ENCODE assay signal across 9 cellular contexts in genomic region chr4:42568610-42569207, GRCh38.
DNase-seq lines count a peak whose midpoint lies in the region; ATAC-seq lines count a peak whose summit lies in the region.
"Had no signal": no experiment of that assay in that cellular context is flagged by ENCODE, and none has a peak within 500 bp of the region (broad histone marks: within the 10 kb centered on the region; RNA-seq: fewer than 3 reads in every experiment).

No MANE protein-coding gene starts in this region.

- no peak overlapping the region for H2BK5ac ChIP-seq in mesendoderm (ENCODE audit: low read length)

- H3K4ac ChIP-seq in mesendoderm (ENCODE audit: low read depth, low read length) = no peak overlapping the region

- H3K18ac ChIP-seq in mesendoderm (ENCODE audit: low read length) = no peak overlapping the region

- H3K79me2 ChIP-seq in mesendoderm (ENCODE audit: control insufficient read depth, insufficient read depth, low read length) = no peaks in the 10 kb centered on the region

- H3K36me3 ChIP-seq in CD8-positive, alpha-beta memory T cell (ENCODE audit: insufficient read depth, low read length) = no peaks in the 10 kb centered on the region
- no peaks in the 10 kb centered on the region for H3K36me3 ChIP-seq in effector memory CD4-positive, alpha-beta T cell (ENCODE audit: control insufficient read depth, insufficient read depth, low read length)
- no peaks in the 10 kb centered on the region for H3K36me3 ChIP-seq in mesendoderm (ENCODE audit: control insufficient read depth, insufficient read depth, low read length)

- no peaks in the 10 kb centered on the region for H3K27me3 Mint-ChIP-seq in CD8-positive, alpha-beta memory T cell
- H3K27me3 Mint-ChIP-seq: activated naive CD8-positive, alpha-beta T cell had no signal

- H3K9ac ChIP-seq in mesendoderm (ENCODE audit: low read length) = no peak overlapping the region

- H3K23ac ChIP-seq in mesendoderm (ENCODE audit: low read length) = no peak overlapping the region

- no CpG with 5 or more reads among the region's 4 CpGs for WGBS in mesendoderm (ENCODE audit: extremely low coverage, insufficient coverage, low lambda C conversion rate)

- H2BK15ac ChIP-seq in mesendoderm (replicated peaks; ENCODE audit: low read depth) = no peak overlapping the region

- no peak overlapping the region for H3K56ac ChIP-seq in mesendoderm (ENCODE audit: low read length)

- no peak overlapping the region for H3K27ac ChIP-seq in CD8-positive, alpha-beta memory T cell (ENCODE audit: low read depth, low read length)
- no peak overlapping the region for H3K27ac ChIP-seq in effector memory CD4-positive, alpha-beta T cell (ENCODE audit: insufficient read depth, low read length, poor library complexity, severe bottlenecking)
- no peak overlapping the region for H3K27ac ChIP-seq in mesendoderm (ENCODE audit: low read depth, low read length)

- H2AK5ac ChIP-seq in mesendoderm (ENCODE audit: low read length) = no peak overlapping the region

- no peak overlapping the region for H3K4me3 ChIP-seq in CD8-positive, alpha-beta memory T cell (ENCODE audit: low read length)
- H3K4me3 ChIP-seq in effector memory CD4-positive, alpha-beta T cell (ENCODE audit: insufficient read depth, low read depth, low read length, poor library complexity, severe bottlenecking) = no peak overlapping the region
- no peak overlapping the region for H3K4me3 ChIP-seq in mesendoderm (ENCODE audit: low read length)

- DNase-seq in CD8-positive, alpha-beta memory T cell = peak; percentile 40 to 68 (median 52)
- DNase-seq in NCI-H526 (lab: John Stamatoyannopoulos, UW) (peak; percentile 29 to 74), mesendoderm (peak; percentile 78)
- DNase-seq in activated CD4-positive, alpha-beta T cell treated with anti-CD3 and anti-CD28 coated beads, Interleukin-2, amount 50 U/mL, for 24 hours (ENCODE audit: low read depth in 1 of 2, low spot score in 1 of 2) = peak; percentile 14 to 49
- DNase-seq in effector memory CD4-positive, alpha-beta T cell = peak; percentile 6 to 45 (median 15)
- peak; percentile 70 for DNase-seq in stimulated activated CD8-positive, alpha-beta memory T cell treated with anti-CD3 and anti-CD28 coated beads, Interleukin-4, amount 100 ng/mL, for 48 hours

- H3K4me2 ChIP-seq in mesendoderm (ENCODE audit: low read length) = no peak overlapping the region

- peak overlapping the region in 4 of 8 donors; percentile 6 to 43 (median 28) for H3K27ac Mint-ChIP-seq in CD8-positive, alpha-beta memory T cell
- H3K27ac Mint-ChIP-seq: activated naive CD8-positive, alpha-beta T cell had no signal

- H3K9me3 Mint-ChIP-seq in CD8-positive, alpha-beta memory T cell = no peaks in the 10 kb centered on the region

- H3K4me3 Mint-ChIP-seq in CD8-positive, alpha-beta memory T cell = no peak overlapping the region
- H3K4me3 Mint-ChIP-seq: activated naive CD8-positive, alpha-beta T cell had no signal

- H4K5ac ChIP-seq in mesendoderm (ENCODE audit: low read length) = no peak overlapping the region

- POLR2A ChIA-PET in CD8-positive, alpha-beta memory T cell (lab: Charles Lee) = interaction anchor here (0.7 kb wide), 1 partner anchor 274 kb away, joined by 3 read pairs; no protein-coding TSS in a partner anchor

- CTCF ChIA-PET in CD8-positive, alpha-beta memory T cell (lab: Charles Lee) = interaction anchor here (0.8 to 4.4 kb wide), 12 partner anchors 10 to 296 kb away, joined by 3 to 49 read pairs (median 4); partner anchors contain the start of gene ATP8A1

- H3K4me1 ChIP-seq in CD8-positive, alpha-beta memory T cell (ENCODE audit: insufficient read depth, low read length) = no peaks in the 10 kb centered on the region
- no peaks in the 10 kb centered on the region for H3K4me1 ChIP-seq in effector memory CD4-positive, alpha-beta T cell (ENCODE audit: control insufficient read depth, insufficient read depth, low read length, poor library complexity, severe bottlenecking)
- no peaks in the 10 kb centered on the region for H3K4me1 ChIP-seq in mesendoderm (ENCODE audit: control insufficient read depth, low read depth, low read length)

- peaks cover 4 to 43% (median 5%) of the 10 kb centered on the region in 3 donors for H3K36me3 Mint-ChIP-seq in CD8-positive, alpha-beta memory T cell
- H3K36me3 Mint-ChIP-seq: activated naive CD8-positive, alpha-beta T cell had no signal

- H3K9me3 ChIP-seq in CD8-positive, alpha-beta memory T cell (ENCODE audit: low read length) = no peaks in the 10 kb centered on the region
- H3K9me3 ChIP-seq in effector memory CD4-positive, alpha-beta T cell (ENCODE audit: control insufficient read depth, low read length) = no peaks in the 10 kb centered on the region

- peak; percentile 97 for ATAC-seq in GM19395 (IDR thresholded peaks at IDR 0.05; ENCODE audit: unreplicated experiment)
- peak; percentile 91 for ATAC-seq in HG03460 (IDR thresholded peaks at IDR 0.05; ENCODE audit: unreplicated experiment)

- H3K79me1 ChIP-seq in mesendoderm (ENCODE audit: low read length) = no peaks in the 10 kb centered on the region

- no peak overlapping the region for H2BK120ac ChIP-seq in mesendoderm (ENCODE audit: low read depth, low read length)

- peaks cover 0 to 4% (median 3%) of the 10 kb centered on the region in 3 donors for H3K4me1 Mint-ChIP-seq in CD8-positive, alpha-beta memory T cell

- no peaks in the 10 kb centered on the region for H3K27me3 ChIP-seq in CD8-positive, alpha-beta memory T cell (ENCODE audit: insufficient read depth, low read length, poor library complexity, severe bottlenecking)
- H3K27me3 ChIP-seq in effector memory CD4-positive, alpha-beta T cell (replicated peaks; ENCODE audit: control insufficient read depth, insufficient read depth, low read length, poor library complexity, severe bottlenecking) = no peaks in the 10 kb centered on the region
- H3K27me3 ChIP-seq in mesendoderm (ENCODE audit: insufficient read depth, low read length, poor library complexity) = no peaks in the 10 kb centered on the region

- no peak overlapping the region for H4K8ac ChIP-seq in mesendoderm (ENCODE audit: low read depth, low read length)

Comparison
In these comparisons a context has a peak if more than half of its experiments do, and no peak if none do; other contexts are left out.
1. DNase-seq: peak in every context shown above with its lines; median percentile 78 in mesendoderm; 70 in stimulated activated CD8-positive, alpha-beta memory T cell treated with anti-CD3 and anti-CD28 coated beads, Interleukin-4, amount 100 ng/mL, for 48 hours; 52 in CD8-positive, alpha-beta memory T cell; 52 in NCI-H526; 32 in activated CD4-positive, alpha-beta T cell treated with anti-CD3 and anti-CD28 coated beads, Interleukin-2, amount 50 U/mL, for 24 hours; 15 in effector memory CD4-positive, alpha-beta T cell.